In genomic region chr1:113283914-113284313, GRCh38 we compare ENCODE assay signal across 19 cellular contexts.
DNase-seq lines count a peak whose midpoint lies in the region; ATAC-seq, FAIRE-seq and TF ChIP-seq lines count a peak whose summit lies in the region.
"Had no signal": no experiment of that assay in that cellular context is flagged by ENCODE, and none has a peak within 500 bp of the region (broad histone marks: within the 10 kb centered on the region; RNA-seq: fewer than 3 reads in every experiment).

No MANE protein-coding gene starts in this region.

- CTCF ChIA-PET in HEK293 (lab: Yijun Ruan, JAX), result no interaction called here

- TF ChIP-seq CTCF in HEK293 (tag by site-specific recombination; IDR thresholded peaks at IDR 0.05) (no peak), pancreas (IDR thresholded peaks at IDR 0.05) (no peak)

- no peaks in the 10 kb centered on the region for H3K4me1 ChIP-seq in HEK293 (ENCODE audit: control insufficient read depth, insufficient read depth, low read length)
- peaks cover 0 to 10% (median 8%) of the 10 kb centered on the region in 3 donors for H3K4me1 ChIP-seq in pancreas

- no peak overlapping the region for H3K4me3 ChIP-seq in HEK293 (ENCODE audit: low read depth, low read length)
- H3K4me3 ChIP-seq in pancreas, result no peak overlapping the region
- H3K4me3 ChIP-seq: GM12878 had no signal

- no peak for FAIRE-seq in pancreas (lab: Jason Lieb, UNC)
- FAIRE-seq: GM12878, H54 had no signal

- DNase-seq in astrocyte of the hippocampus (ENCODE audit: low read depth, low spot score) (peak; percentile 59), iris pigment epithelial cell (ENCODE audit: low read depth) (peak; percentile 23), pancreas (no peak), hippocampal formation (lab: John Stamatoyannopoulos, UW) (no peak), nucleus accumbens (lab: John Stamatoyannopoulos, UW) (no peak)
- DNase-seq: Caco-2; DMS53; KBM-7; NCI-H1092 treated with DMSO at 0.1 percent for 48 hours; NCI-H1694 treated with DMSO at 0.1 percent for 48 hours; NCI-H69; NK-92 treated with Interleukin-12 subunit alpha and Interleukin-12 subunit beta, amount 100 ng/mL, for 24 hours; OCI-M1 had no signal

- H3K9me3 ChIP-seq in HEK293 (ENCODE audit: control insufficient read depth, insufficient read depth, low read depth, low read length) (no peaks in the 10 kb centered on the region), pancreas (no peaks in the 10 kb centered on the region)
- H3K9me3 ChIP-seq: Caco-2 had no signal

- H3K36me3 ChIP-seq in HEK293 (ENCODE audit: control insufficient read depth in 2 of 2, insufficient read depth in 1 of 2, low read length in 2 of 2) (no peaks in the 10 kb centered on the region), pancreas (no peaks in the 10 kb centered on the region)

- POLR2A ChIA-PET in HEK293 (lab: Yijun Ruan, JAX), result no interaction called here

- intact Hi-C loops in pancreas (cut with DNase I), result loop anchor here in 1 of 3 donors (10.0 kb wide), 1 partner anchor 81 kb away; no protein-coding TSS in a partner anchor

- ATAC-seq in pancreas (peak in 3 of 4 donors; percentile 44 to 69 (median 58)), GM18873 (IDR thresholded peaks at IDR 0.05; ENCODE audit: low FRiP score, unreplicated experiment) (no peak), GM18498 (IDR thresholded peaks at IDR 0.05; ENCODE audit: unreplicated experiment) (no peak)
- ATAC-seq: GM12878 had no signal

- H3K27ac ChIP-seq in HEK293 (ENCODE audit: extremely low read depth, low read depth, low read length) (no peak overlapping the region), pancreas (no peak overlapping the region)
- H3K27ac ChIP-seq: RWPE1 had no signal

- no peaks in the 10 kb centered on the region for H3K27me3 ChIP-seq in pancreas

TF ChIP-seq in HEK293, 187 proteins besides CTCF, POLR2A, EP300 and RAD21:
- no peak for TF ChIP-seq ZBTB48 (tag by site-specific recombination; IDR thresholded peaks at IDR 0.05)
- 0 out of 2 replicates have a peak, but pooled peaks have one; percentile 13 for TF ChIP-seq ZNF133 (tag by site-specific recombination; IDR thresholded peaks at IDR 0.05)
- peak; percentile 45; the same call in 1 of the 2 replicates for TF ChIP-seq ZBTB11 (tag by site-specific recombination; conservative IDR thresholded peaks at IDR 0.05; ENCODE audit: low read depth)

Comparison
In these comparisons a context has a peak if more than half of its experiments do, and no peak if none do; other contexts are left out.
1. DNase-seq: peak in astrocyte of the hippocampus (single experiment) and iris pigment epithelial cell (single experiment); none in pancreas (0 of 6), hippocampal formation (0 of 2) and nucleus accumbens (0 of 56).
2. ATAC-seq: peak in pancreas (3 of 4); none in GM18873 (single experiment) and GM18498 (single experiment).